8 cellular contexts compared by ENCODE assay signal in the genomic region with DNA sequence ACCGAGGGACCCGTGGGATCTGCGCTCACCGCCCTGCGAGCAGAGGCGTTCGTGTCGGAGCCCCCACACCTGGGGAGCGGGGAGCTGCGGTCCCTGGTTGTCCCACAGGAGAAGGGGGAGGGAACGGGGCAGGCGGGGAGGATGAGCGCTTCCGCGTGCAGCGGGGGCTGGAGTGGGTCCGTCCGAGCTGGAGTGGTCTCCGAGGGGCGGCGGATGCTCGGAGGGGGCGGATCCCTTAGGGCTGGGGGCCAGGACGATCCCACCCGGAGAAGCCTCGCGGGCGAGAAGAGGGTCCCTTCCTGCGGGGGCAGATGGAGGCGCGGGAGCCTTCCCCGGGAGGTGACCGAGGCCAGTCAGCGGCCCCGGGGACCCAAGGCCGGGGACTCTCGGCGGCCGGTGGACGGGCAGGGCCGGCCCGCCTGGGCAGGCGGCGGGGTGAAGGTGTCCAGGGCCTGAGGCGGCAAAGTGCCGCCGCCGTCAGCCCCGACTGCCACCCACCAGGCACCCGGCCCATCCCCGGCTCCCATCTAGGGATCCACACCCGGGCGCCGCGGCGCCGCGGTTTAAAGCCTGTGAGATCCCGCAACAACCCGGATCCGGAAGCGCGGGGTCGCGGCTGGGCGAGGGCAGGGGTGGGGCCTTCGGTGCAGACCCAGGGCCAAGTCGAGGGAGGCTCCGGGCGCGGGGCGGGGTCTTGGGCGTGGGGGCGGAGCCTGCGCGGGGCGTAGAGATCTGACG. TPM values are rescaled to one million over a fixed set of nuclear protein-coding genes. Genes with fewer than 3 reads are reported as not detected.
DNase-seq lines count a peak whose midpoint lies in the region; ATAC-seq and TF ChIP-seq lines count a peak whose summit lies in the region.

No MANE protein-coding gene starts in this region.

- no peak for TF ChIP-seq EP300 in esophagus muscularis mucosa (IDR thresholded peaks at IDR 0.05)

- 3% methylated on average over 32 of the region's 78 CpGs for WGBS in esophagus muscularis mucosa

- no peaks in the 10 kb centered on the region for H3K27me3 Mint-ChIP-seq in activated T-cell treated with anti-CD3 and anti-CD28 coated beads, Interleukin-2, amount 50 U/mL, for 24 hours

- peak; percentile 71 for ATAC-seq in GM18505 (IDR thresholded peaks at IDR 0.05; ENCODE audit: unreplicated experiment)
- peak; percentile 67 for ATAC-seq in HG03342 (IDR thresholded peaks at IDR 0.05; ENCODE audit: unreplicated experiment)

- H3K4me1 Mint-ChIP-seq in activated T-cell treated with anti-CD3 and anti-CD28 coated beads, Interleukin-2, amount 50 U/mL, for 24 hours (ENCODE audit: low read depth), result peaks cover 36% of the 10 kb centered on the region

- peak; percentile 71 for TF ChIP-seq POLR2A in GM18505 (IDR thresholded peaks at IDR 0.05; ENCODE audit: borderline replicate concordance, extremely low read depth, insufficient read depth, insufficient read length)
- peak; percentile 35 for TF ChIP-seq POLR2A in esophagus muscularis mucosa (IDR thresholded peaks at IDR 0.05; ENCODE audit: low read depth)

- peak; percentile 53 for DNase-seq in NOMO-1 treated with dmso at 0.1 percent for 144 hours (lab: John Stamatoyannopoulos, UW; ENCODE audit: unreplicated experiment)
- peak; percentile 94 for DNase-seq in activated T-cell treated with anti-CD3 and anti-CD28 coated beads, Interleukin-2, amount 50 U/mL, for 24 hours
- DNase-seq in esophagus muscularis mucosa (ENCODE audit: extremely low spot score), result peak; percentile 96
- peak; percentile 68 to 73 for DNase-seq in stimulated activated CD8-positive, alpha-beta memory T cell treated with anti-CD3 and anti-CD28 coated beads, Interleukin-7, amount 100 ng/mL, for 1 hour (ENCODE audit: low read depth in 2 of 2)
- no peak for DNase-seq in GDM1 (lab: John Stamatoyannopoulos, UW)

- no peaks in the 10 kb centered on the region for H3K9me3 Mint-ChIP-seq in activated T-cell treated with anti-CD3 and anti-CD28 coated beads, Interleukin-2, amount 50 U/mL, for 24 hours

- intact Hi-C loops in esophagus muscularis mucosa (cut with DNase I), result no loop called here

- H3K36me3 Mint-ChIP-seq in activated T-cell treated with anti-CD3 and anti-CD28 coated beads, Interleukin-2, amount 50 U/mL, for 24 hours (ENCODE audit: low read depth), result peaks cover 35% of the 10 kb centered on the region

- H3K4me1 ChIP-seq in esophagus muscularis mucosa (peaks cover 20 to 51% (median 35%) of the 10 kb centered on the region in 4 donors), muscle layer of colon (ENCODE audit: insufficient read depth, low read length) (peaks cover 22% of the 10 kb centered on the region)

- peaks cover 5 to 30% (median 14%) of the 10 kb centered on the region in 4 donors for H3K36me3 ChIP-seq in esophagus muscularis mucosa
- H3K36me3 ChIP-seq in muscle layer of colon (ENCODE audit: insufficient read depth, low read length), result no peaks in the 10 kb centered on the region

- peak overlapping the region; percentile 84 to 93 (median 86) for H3K4me3 ChIP-seq in esophagus muscularis mucosa
- peak overlapping the region; percentile 71 to 83 for H3K4me3 ChIP-seq in muscle layer of colon (ENCODE audit: low read depth in 1 of 2, low read length in 2 of 2)

- H3K9ac ChIP-seq in muscle layer of colon (ENCODE audit: low read length), result peak overlapping the region; percentile 33

- H3K27ac ChIP-seq in esophagus muscularis mucosa (replicated peaks in 1 of 4), result peak overlapping the region; percentile 80 to 90 (median 84)
- H3K27ac ChIP-seq in muscle layer of colon (ENCODE audit: low read depth, low read length), result peak overlapping the region; percentile 79

- peaks cover 0 to under 1% (median 0%) of the 10 kb centered on the region in 4 donors for H3K27me3 ChIP-seq in esophagus muscularis mucosa
- no peaks in the 10 kb centered on the region for H3K27me3 ChIP-seq in muscle layer of colon (ENCODE audit: control insufficient read depth in 1 of 2, insufficient read depth in 2 of 2, low read length in 2 of 2)

- peak overlapping the region; percentile 86 for H3K27ac Mint-ChIP-seq in activated T-cell treated with anti-CD3 and anti-CD28 coated beads, Interleukin-2, amount 50 U/mL, for 24 hours

- no peak for TF ChIP-seq CTCF in esophagus muscularis mucosa (IDR thresholded peaks at IDR 0.05)

- H3K4me3 Mint-ChIP-seq in activated T-cell treated with anti-CD3 and anti-CD28 coated beads, Interleukin-2, amount 50 U/mL, for 24 hours, result peak overlapping the region; percentile 81

- H3K9me3 ChIP-seq in esophagus muscularis mucosa (no peaks in the 10 kb centered on the region), muscle layer of colon (ENCODE audit: low read length) (no peaks in the 10 kb centered on the region)

RNA-seq across cellular contexts. Expression of a gene that starts 5.3 kb away (rescaled TPM):
- total RNA-seq in esophagus muscularis mucosa, result not detected

RNA-seq across cellular contexts. Expression of a gene that starts 25.6 kb away (rescaled TPM):
- total RNA-seq in esophagus muscularis mucosa, result 10 to 100 TPM; 10.5 to 16.3 (median 13.3) TPM

RNA-seq across cellular contexts. Expression of a gene that starts 49.3 kb away (rescaled TPM):
- 10 to 100 TPM; 34.1 to 51.6 (median 44.1) TPM for total RNA-seq in esophagus muscularis mucosa
